Comparison of ENCODE assay signal across 8 cellular contexts in the genomic region with DNA sequence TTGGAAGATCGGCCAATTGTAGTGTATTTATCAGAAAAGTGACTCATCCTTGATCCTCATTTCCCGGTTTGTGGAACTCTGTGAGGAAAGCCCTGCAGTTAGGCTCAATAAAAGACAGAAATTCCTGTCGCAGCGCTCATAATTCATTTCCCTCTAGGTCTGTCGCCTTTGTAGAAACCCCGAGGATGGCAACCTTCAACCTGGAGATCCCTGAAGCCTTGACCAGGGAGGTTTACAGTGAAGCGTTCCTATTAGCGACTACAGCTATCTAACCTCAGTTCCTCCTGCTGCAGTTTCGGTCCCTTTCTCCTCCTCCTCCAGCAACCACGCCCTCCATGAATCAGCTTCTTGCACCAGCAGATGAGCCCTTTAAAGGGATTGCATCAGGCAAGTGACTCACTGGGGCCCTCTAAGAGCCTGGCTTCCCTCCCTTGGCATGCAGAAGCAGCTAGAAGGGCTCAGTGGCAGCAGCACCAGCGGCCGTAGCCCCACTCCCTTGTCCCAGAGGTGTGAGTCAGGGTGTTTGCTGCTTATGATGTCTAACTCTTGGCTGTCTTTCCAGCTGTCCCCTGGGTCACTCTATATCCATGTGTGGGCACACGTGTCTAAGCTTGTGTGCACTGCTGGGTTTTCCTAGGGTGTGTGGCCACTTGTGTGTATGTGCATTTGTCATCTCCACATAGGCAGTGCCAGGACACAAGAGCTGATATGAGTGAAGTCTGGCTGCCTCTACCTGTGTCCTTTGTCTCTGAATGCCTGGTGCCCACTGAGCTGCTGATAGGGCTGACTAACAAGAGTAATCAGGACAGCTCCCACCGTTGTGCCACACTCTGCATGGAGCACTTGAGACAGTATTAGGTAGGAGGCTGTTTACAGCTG. TPM values are rescaled to one million over a fixed set of nuclear protein-coding genes. Genes with fewer than 3 reads are reported as not detected.
DNase-seq lines count a peak whose midpoint lies in the region; ATAC-seq and TF ChIP-seq lines count a peak whose summit lies in the region.

No MANE protein-coding gene starts in this region.

- peaks cover 13% of the 10 kb centered on the region for H3K4me1 ChIP-seq in foreskin keratinocyte
- peaks cover 65% of the 10 kb centered on the region for H3K4me1 ChIP-seq in stomach smooth muscle (ENCODE audit: control insufficient read depth, insufficient read depth, low read length)

- H3K4me1 Mint-ChIP-seq in neural crest cell, result peaks cover 39% of the 10 kb centered on the region

- peak; percentile 95 for TF ChIP-seq POLR2A in Raji (IDR thresholded peaks at IDR 0.05; ENCODE audit: insufficient read depth, low read depth, low read length)

- H3K9ac ChIP-seq in stomach smooth muscle (ENCODE audit: low read length in 2 of 2), result peak overlapping the region; percentile 97 to 99

- H3K27ac Mint-ChIP-seq in neural crest cell (ENCODE audit: unreplicated experiment), result peak overlapping the region; percentile 99

- H3K36me3 Mint-ChIP-seq in neural crest cell (ENCODE audit: low read depth), result no peaks in the 10 kb centered on the region

- TF ChIP-seq CTCF in foreskin keratinocyte (conservative IDR thresholded peaks at IDR 0.05), result no peak
- TF ChIP-seq CTCF in neural crest cell (conservative IDR thresholded peaks at IDR 0.05), result no peak

- peak overlapping the region; percentile 80 to 82 for H3K4me3 ChIP-seq in stomach smooth muscle (ENCODE audit: low read length in 2 of 2)

- no peaks in the 10 kb centered on the region for H3K27me3 Mint-ChIP-seq in neural crest cell (ENCODE audit: low read depth)

- peak overlapping the region; percentile 91 for H3K4me3 Mint-ChIP-seq in neural crest cell

- H3K9me3 ChIP-seq in stomach smooth muscle (ENCODE audit: control insufficient read depth in 2 of 2, low read length in 2 of 2), result no peaks in the 10 kb centered on the region

- H3K27ac ChIP-seq in foreskin keratinocyte, result peak overlapping the region; percentile 100
- H3K27ac ChIP-seq in stomach smooth muscle (ENCODE audit: low read length), result peak overlapping the region; percentile 99

- DNase-seq in DMS153 (lab: John Stamatoyannopoulos, UW) (peak; percentile 95), LHCN-M2 (ENCODE audit: low read depth) (peak; percentile 100), foreskin keratinocyte (peak; percentile 99), neural crest cell (ENCODE audit: low read depth, low spot score) (peak; percentile 35)
- peak; percentile 95 for DNase-seq in activated effector memory CD4-positive, alpha-beta T cell treated with anti-CD3 and anti-CD28 coated beads, Interleukin-2, amount 50 U/mL, for 16 hours

- no peaks in the 10 kb centered on the region for H3K9me3 Mint-ChIP-seq in neural crest cell

- H3K36me3 ChIP-seq in stomach smooth muscle (ENCODE audit: control insufficient read depth in 2 of 2, insufficient read depth in 2 of 2, low read length in 2 of 2), result peaks cover 12 to 13% of the 10 kb centered on the region in 2 donors

- H3K27me3 ChIP-seq in foreskin keratinocyte (no peaks in the 10 kb centered on the region), stomach smooth muscle (ENCODE audit: control insufficient read depth in 1 of 2, insufficient read depth in 2 of 2, low read length in 2 of 2) (no peaks in the 10 kb centered on the region)

- ATAC-seq in GM21737 (IDR thresholded peaks at IDR 0.05; ENCODE audit: unreplicated experiment) (peak; percentile 40), foreskin keratinocyte (peak; percentile 83)

RNA-seq across cellular contexts. Expression of a gene that starts 0.8 kb away (rescaled TPM):
- 13.7 and 16.2 TPM in 2 replicates for total RNA-seq in LHCN-M2 (2014; rRNA removed)
- polyA plus RNA-seq in LHCN-M2 (2012), result 20.3 TPM
- total RNA-seq in foreskin keratinocyte, result 11.5 and 12.6 TPM in 2 replicates
- polyA plus RNA-seq in foreskin keratinocyte, result 8.4 and 8.7 TPM in 2 replicates
- 77.5 and 80.1 TPM in 2 replicates for total RNA-seq in neural crest cell

RNA-seq across cellular contexts. Expression of a gene that starts 11.2 kb away (rescaled TPM):
- total RNA-seq in LHCN-M2 (2014; rRNA removed), result 7.3 and 11.6 TPM in 2 replicates
- 65.6 TPM for polyA plus RNA-seq in LHCN-M2 (2012)
- total RNA-seq in foreskin keratinocyte, result 16.1 and 25.6 TPM in 2 replicates
- 73.4 and 73.9 TPM in 2 replicates for polyA plus RNA-seq in foreskin keratinocyte
- 48.1 and 48.4 TPM in 2 replicates for total RNA-seq in neural crest cell

Comparison
In these comparisons a context has a peak if more than half of its experiments do, and no peak if none do; other contexts are left out.
1. Peak in every context shown above with its lines: DNase-seq, ATAC-seq, H3K4me3 ChIP-seq and H3K27ac ChIP-seq.
2. DNase-seq: peak in every context shown above with its lines; median percentile 100 in LHCN-M2; 99 in foreskin keratinocyte; 95 in DMS153; 95 in activated effector memory CD4-positive, alpha-beta T cell treated with anti-CD3 and anti-CD28 coated beads, Interleukin-2, amount 50 U/mL, for 16 hours; 35 in neural crest cell.